ENCODE assay signal across 8 cellular contexts in the genomic region with DNA sequence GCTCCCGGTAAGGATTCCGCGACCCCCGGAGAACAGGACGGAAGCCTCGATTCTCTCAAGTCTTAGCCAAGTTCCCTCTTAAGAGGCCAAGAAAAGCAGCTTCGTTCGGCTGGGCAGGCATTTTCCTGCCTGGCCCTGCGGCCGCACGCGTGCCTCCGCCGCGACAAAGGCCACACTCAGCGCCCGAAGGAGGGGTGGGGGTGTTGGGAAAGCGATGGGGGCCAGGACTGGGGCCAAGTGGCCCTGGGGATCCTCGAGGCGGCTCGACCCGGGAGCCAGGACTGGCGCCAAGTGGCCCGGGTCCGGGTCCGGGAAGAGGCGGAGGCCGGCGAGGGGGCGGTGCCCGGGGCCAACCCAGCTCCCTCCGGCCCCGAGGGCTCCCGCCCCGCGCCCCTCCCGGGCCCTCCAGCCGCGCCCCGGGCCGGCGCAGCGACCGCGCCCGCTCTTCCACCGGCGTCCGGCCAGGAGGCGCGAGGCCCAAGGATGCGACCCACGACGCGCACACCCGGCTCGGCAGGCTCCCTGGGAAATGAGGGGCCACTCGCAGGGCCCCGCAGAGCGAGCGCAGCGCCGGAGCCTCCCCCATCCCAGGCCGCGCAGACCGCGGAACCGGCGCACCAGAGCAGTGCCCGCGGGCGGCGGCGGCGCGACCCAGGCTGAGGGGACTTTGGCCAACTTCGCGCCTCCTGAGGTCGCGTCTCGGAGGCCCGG. TPM values are rescaled to one million over a fixed set of nuclear protein-coding genes. Genes with fewer than 3 reads are reported as not detected.
A peak's percentile ranks its signal among the peaks of the same experiment; 100 is the strongest.
DNase-seq lines count a peak whose midpoint lies in the region; ATAC-seq, FAIRE-seq and TF ChIP-seq lines count a peak whose summit lies in the region.

No MANE protein-coding gene starts in this region.

- no peak for FAIRE-seq in frontal cortex (lab: Jason Lieb, UNC)

- TF ChIP-seq EP300 in esophagus muscularis mucosa (IDR thresholded peaks at IDR 0.05), result no peak

- intact Hi-C loops in CD4-positive, alpha-beta T cell (cut with DNase I, micrococcal nuclease), result loop anchor here (5.0 to 10.0 kb wide), 2 partner anchors 457 to 459 kb away; a partner anchor contains a TSS
- intact Hi-C loops in esophagus muscularis mucosa (cut with DNase I), result loop anchor here (5.0 to 10.0 kb wide), 2 partner anchors 134 to 457 kb away; a partner anchor contains a TSS

- H3K9me3 Mint-ChIP-seq in CD4-positive, alpha-beta T cell, result no peaks in the 10 kb centered on the region

- no peak overlapping the region for H3K27ac ChIP-seq in CD4-positive, alpha-beta T cell (ENCODE audit: low read depth, low read length)
- H3K27ac ChIP-seq in Peyer's patch (peak overlapping the region; percentile 88 to 95 (median 92)), esophagus muscularis mucosa (replicated peaks in 1 of 4) (peak overlapping the region; percentile 87 to 92 (median 88))

- POLR2A ChIA-PET in CD4-positive, alpha-beta T cell (lab: Charles Lee), result no interaction called here
- POLR2A ChIA-PET in GM10248 (lab: Yijun Ruan, JAX), result interaction anchor here (0.6 to 1.2 kb wide), 2 partner anchors 17 to 23 kb away, joined by 3 read pairs; no protein-coding TSS in a partner anchor

- H3K36me3 Mint-ChIP-seq in CD4-positive, alpha-beta T cell (ENCODE audit: low read depth), result no peaks in the 10 kb centered on the region

- peaks cover 19% of the 10 kb centered on the region for H3K27me3 Mint-ChIP-seq in CD4-positive, alpha-beta T cell

- no peak overlapping the region for H3K27ac Mint-ChIP-seq in CD4-positive, alpha-beta T cell

- no peak overlapping the region for H2AFZ ChIP-seq in neuron (ENCODE audit: low read depth, low read length)

- no peaks in the 10 kb centered on the region for H3K36me3 ChIP-seq in Peyer's patch
- no peaks in the 10 kb centered on the region for H3K36me3 ChIP-seq in esophagus muscularis mucosa
- no peaks in the 10 kb centered on the region for H3K36me3 ChIP-seq in neuron (ENCODE audit: insufficient read depth, low read length)

- H3K4me3 Mint-ChIP-seq in CD4-positive, alpha-beta T cell, result peak overlapping the region; percentile 69

- H3K9me3 ChIP-seq in CD4-positive, alpha-beta T cell (ENCODE audit: control insufficient read depth, low read length), result no peaks in the 10 kb centered on the region
- H3K9me3 ChIP-seq in Peyer's patch (no peaks in the 10 kb centered on the region), esophagus muscularis mucosa (no peaks in the 10 kb centered on the region), neuron (ENCODE audit: low read length) (no peaks in the 10 kb centered on the region)

- H3K4me1 ChIP-seq in Peyer's patch (peaks cover 0 to 32% (median 18%) of the 10 kb centered on the region in 4 donors), esophagus muscularis mucosa (peaks cover 20 to 46% (median 35%) of the 10 kb centered on the region in 4 donors), neuron (ENCODE audit: insufficient read depth, low read length) (peaks cover 26% of the 10 kb centered on the region)

- CTCF ChIA-PET in CD4-positive, alpha-beta T cell (lab: Charles Lee), result no interaction called here
- CTCF ChIA-PET in GM10248 (lab: Yijun Ruan, JAX), result interaction anchor here (0.6 to 1.3 kb wide), 6 partner anchors 11 to 210 kb away, joined by 3 to 4 read pairs (median 3); no protein-coding TSS in a partner anchor

- TF ChIP-seq POLR2A in Peyer's patch (IDR thresholded peaks at IDR 0.05), result no peak
- TF ChIP-seq POLR2A in esophagus muscularis mucosa (IDR thresholded peaks at IDR 0.05; ENCODE audit: low read depth), result no peak

- peak overlapping the region; percentile 59 to 94 (median 90) for H3K4me3 ChIP-seq in Peyer's patch
- peak overlapping the region; percentile 69 to 90 (median 76) for H3K4me3 ChIP-seq in esophagus muscularis mucosa
- H3K4me3 ChIP-seq in neuron (ENCODE audit: low read length), result peak overlapping the region; percentile 58

- WGBS in esophagus muscularis mucosa, result 2% methylated on average over 9 of the region's 82 CpGs

- TF ChIP-seq CTCF in CD4-positive, alpha-beta T cell (IDR thresholded peaks at IDR 0.05), result no peak
- TF ChIP-seq CTCF in Peyer's patch (IDR thresholded peaks at IDR 0.05), result no peak
- TF ChIP-seq CTCF in esophagus muscularis mucosa (IDR thresholded peaks at IDR 0.05), result no peak
- no peak for TF ChIP-seq CTCF in GM10266 (IDR thresholded peaks at IDR 0.05; ENCODE audit: control insufficient read depth, insufficient read depth, low read depth, missing control alignments)
- TF ChIP-seq CTCF in GM10248 (IDR thresholded peaks at IDR 0.05; ENCODE audit: control extremely low read depth, extremely low read depth, low read depth, missing control alignments), result no peak

- H3K27me3 ChIP-seq in CD4-positive, alpha-beta T cell (ENCODE audit: control insufficient read depth, insufficient read depth, low read length), result peaks cover 6% of the 10 kb centered on the region
- H3K27me3 ChIP-seq in Peyer's patch (no peaks in the 10 kb centered on the region), esophagus muscularis mucosa (no peaks in the 10 kb centered on the region), neuron (ENCODE audit: insufficient read depth, low read length) (no peaks in the 10 kb centered on the region)

- no peak for DNase-seq in CD4-positive, alpha-beta T cell
- DNase-seq in Peyer's patch (peak in 1 of 3 donors; percentile 74), esophagus muscularis mucosa (ENCODE audit: extremely low spot score) (no peak), frontal cortex (ENCODE audit: low spot score in 2 of 2) (no peak), GM10266 (ENCODE audit: extremely low spot score) (no peak), GM10248 (ENCODE audit: extremely low spot score) (no peak)

- no peak for ATAC-seq in CD4-positive, alpha-beta T cell (ENCODE audit: poor library complexity)
- peak; percentile 8 for ATAC-seq in GM21529 (IDR thresholded peaks at IDR 0.05; ENCODE audit: unreplicated experiment)

- no peaks in the 10 kb centered on the region for H3K4me1 Mint-ChIP-seq in CD4-positive, alpha-beta T cell (ENCODE audit: low read depth)

RNA-seq across cellular contexts. Expression of a gene that starts 0.8 kb away (rescaled TPM):
- 1 to 10 TPM; 1.6 to 1.7 TPM for total RNA-seq in CD4-positive, alpha-beta T cell
- total RNA-seq in Peyer's patch (10 to 100 TPM; 47.9 to 61.8 (median 58.9) TPM), esophagus muscularis mucosa (10 to 100 TPM in 2 of 4 donors, 1 to 10 TPM in 2; 9.1 to 13.5 (median 10.1) TPM), frontal cortex (31.0 TPM)

RNA-seq across cellular contexts. Expression of a gene that starts 33.9 kb away (rescaled TPM):
- 1 to 10 TPM; 4.0 to 4.9 TPM for total RNA-seq in CD4-positive, alpha-beta T cell
- 10 to 100 TPM in 1 of 4 donors, 1 to 10 TPM in 3; 1.4 to 11.6 (median 2.3) TPM for total RNA-seq in Peyer's patch
- total RNA-seq in esophagus muscularis mucosa, result 10 to 100 TPM; 13.4 to 33.4 (median 21.7) TPM
- total RNA-seq in frontal cortex, result 23.6 TPM
